Comparison of ENCODE assay signal across 8 cellular contexts in genomic region chr2:46913471-46914381, GRCh38. TPM values are rescaled to one million over a fixed set of nuclear protein-coding genes. Genes with fewer than 3 reads are reported as not detected.
DNase-seq lines count a peak whose midpoint lies in the region; ATAC-seq and TF ChIP-seq lines count a peak whose summit lies in the region.

No MANE protein-coding gene starts in this region.

- no peaks in the 10 kb centered on the region for H3K27me3 Mint-ChIP-seq in CD4-positive, alpha-beta T cell

- no TSS peak for BruUV-seq in mammary epithelial cell (replicated peaks; lab: Mats Ljungman, UMichigan)

- H3K4me3 ChIP-seq in Karpas-422 (ENCODE audit: low read length) (peak overlapping the region; percentile 69), mammary epithelial cell (replicated peaks in 1 of 3; ENCODE audit: insufficient read depth in 1 of 3, low read depth in 2 of 3, low read length in 3 of 3) (peak overlapping the region; percentile 2 to 74 (median 67)), mucosa of descending colon (no peak overlapping the region)

- peaks cover 50% of the 10 kb centered on the region for H3K36me3 Mint-ChIP-seq in CD4-positive, alpha-beta T cell (ENCODE audit: low read depth)

- CTCF ChIA-PET in CD4-positive, alpha-beta T cell (lab: Charles Lee): interaction anchor here (1.0 kb wide), 1 partner anchor 23 kb away, joined by 3 read pairs; no protein-coding TSS in a partner anchor
- CTCF ChIA-PET in mammary epithelial cell (lab: Charles Lee; ENCODE audit: low non-redundant PET): interaction anchor here (0.6 kb wide), 1 partner anchor 761 kb away, joined by 3 read pairs; no protein-coding TSS in a partner anchor

- no peaks in the 10 kb centered on the region for H3K9me3 ChIP-seq in CD4-positive, alpha-beta T cell (ENCODE audit: control insufficient read depth, low read length)
- no peaks in the 10 kb centered on the region for H3K9me3 ChIP-seq in Karpas-422 (ENCODE audit: low read length)
- no peaks in the 10 kb centered on the region for H3K9me3 ChIP-seq in mammary epithelial cell (replicated peaks; ENCODE audit: insufficient read depth, low read length)
- no peaks in the 10 kb centered on the region for H3K9me3 ChIP-seq in mucosa of descending colon

- H3K27me3 ChIP-seq in CD4-positive, alpha-beta T cell (ENCODE audit: control insufficient read depth, insufficient read depth, low read length): no peaks in the 10 kb centered on the region
- H3K27me3 ChIP-seq in Karpas-422 (ENCODE audit: low read length): no peaks in the 10 kb centered on the region
- H3K27me3 ChIP-seq in mammary epithelial cell (ENCODE audit: insufficient read depth, low read length): no peaks in the 10 kb centered on the region

- no peak overlapping the region for H3K27ac ChIP-seq in CD4-positive, alpha-beta T cell (ENCODE audit: low read depth, low read length)
- no peak overlapping the region for H3K27ac ChIP-seq in Karpas-422 (ENCODE audit: low read length)
- H3K27ac ChIP-seq in mammary epithelial cell (ENCODE audit: insufficient read depth, low read depth, low read length): peak overlapping the region; percentile 92

- TF ChIP-seq CTCF in CD4-positive, alpha-beta T cell (IDR thresholded peaks at IDR 0.05): no peak
- TF ChIP-seq CTCF in mammary epithelial cell (conservative IDR thresholded peaks at IDR 0.05 in 1 of 2, IDR thresholded peaks at IDR 0.05 in 1 of 2; ENCODE audit: extremely low read depth in 1 of 2, insufficient read depth in 1 of 2, low read depth in 1 of 2, low read length in 2 of 2) (no peak), mucosa of descending colon (IDR thresholded peaks at IDR 0.05) (no peak)

- intact Hi-C loops in CD4-positive, alpha-beta T cell (cut with DNase I, micrococcal nuclease): loop anchor here in 1 of 2 experiments (10.0 kb wide), 1 partner anchor 1269 kb away; no protein-coding TSS in a partner anchor
- intact Hi-C loops in mammary epithelial cell (cut with micrococcal nuclease): no loop called here
- intact Hi-C loops in mucosa of descending colon (cut with DNase I, micrococcal nuclease): loop anchor here in 1 of 2 donors (10.0 kb wide), 1 partner anchor 411 kb away; no protein-coding TSS in a partner anchor

- peak overlapping the region; percentile 82 for H3K4me3 Mint-ChIP-seq in CD4-positive, alpha-beta T cell

- dilution Hi-C loops in mammary epithelial cell (cut with HindIII; ENCODE audit: low sequenced_read_pairs): no loop called here

- H2AFZ ChIP-seq in Karpas-422 (ENCODE audit: low read length) (no peak overlapping the region), mammary epithelial cell (ENCODE audit: low read depth, low read length) (no peak overlapping the region)

- H3K9ac ChIP-seq in Karpas-422 (ENCODE audit: low read length) (peak overlapping the region; percentile 84), mammary epithelial cell (ENCODE audit: insufficient read depth, low read length) (peak overlapping the region; percentile 97)

- H3K36me3 ChIP-seq in Karpas-422 (ENCODE audit: insufficient read depth, low read length) (peaks cover 14% of the 10 kb centered on the region), mammary epithelial cell (ENCODE audit: insufficient read depth, low read length) (peaks cover 4% of the 10 kb centered on the region), mucosa of descending colon (ENCODE audit: low read depth) (no peaks in the 10 kb centered on the region)

- H3K27ac Mint-ChIP-seq in CD4-positive, alpha-beta T cell: peak overlapping the region; percentile 86

- H3K9me2 ChIP-seq in Karpas-422 (replicated peaks; ENCODE audit: insufficient read depth, low read length): no peaks in the 10 kb centered on the region

- POLR2A ChIA-PET in CD4-positive, alpha-beta T cell (lab: Charles Lee): no interaction called here

- no peaks in the 10 kb centered on the region for H3K9me3 Mint-ChIP-seq in CD4-positive, alpha-beta T cell

- H3K4me2 ChIP-seq in Karpas-422 (ENCODE audit: low read depth, low read length, poor library complexity, severe bottlenecking) (peak overlapping the region; percentile 74), mammary epithelial cell (ENCODE audit: insufficient read depth, low read depth, low read length) (peak overlapping the region; percentile 75)

- H4K20me1 ChIP-seq in Karpas-422 (ENCODE audit: insufficient read depth, low read depth, low read length) (peaks cover 17% of the 10 kb centered on the region), mammary epithelial cell (ENCODE audit: insufficient read depth, low read length) (no peaks in the 10 kb centered on the region)

- in situ Hi-C loops in mammary epithelial cell (cut with MboI; ENCODE audit: low sequenced_read_pairs in 2 of 2): no loop called here

- WGBS in mammary epithelial cell (ENCODE audit: low coverage, missing lambda C conversion rate): 73% methylated on average over 7 of the region's 8 CpGs

- no peak for ATAC-seq in CD4-positive, alpha-beta T cell (ENCODE audit: poor library complexity)
- ATAC-seq in mucosa of descending colon (peak; percentile 50), GM18870 (IDR thresholded peaks at IDR 0.05; ENCODE audit: unreplicated experiment) (no peak)

- H3K4me1 Mint-ChIP-seq in CD4-positive, alpha-beta T cell (ENCODE audit: low read depth): peaks cover 63% of the 10 kb centered on the region

- H3K4me1 ChIP-seq in Karpas-422 (ENCODE audit: low read length): peaks cover 30% of the 10 kb centered on the region
- peaks cover 44% of the 10 kb centered on the region for H3K4me1 ChIP-seq in mammary epithelial cell (ENCODE audit: insufficient read depth, low read length)
- H3K4me1 ChIP-seq in mucosa of descending colon (ENCODE audit: low read depth): peaks cover 28% of the 10 kb centered on the region

- DNase-seq in CD4-positive, alpha-beta T cell: no peak
- DNase-seq in Karpas-422 (no peak), mammary epithelial cell (peak; percentile 82), mucosa of descending colon (no peak), SIG-M5 treated with dmso at 0.1 percent for 504 hours (lab: John Stamatoyannopoulos, UW; ENCODE audit: unreplicated experiment) (no peak), NCI-H69 (lab: John Stamatoyannopoulos, UW) (no peak)
- DNase-seq in stimulated activated CD4-positive, alpha-beta T cell treated with anti-CD3 and anti-CD28 coated beads, Interleukin-12 subunit alpha, Interleukin-12 subunit beta, amount 100 ng/mL, for 4 hours: no peak

- H3K79me2 ChIP-seq in Karpas-422 (ENCODE audit: low read length): peaks cover 48% of the 10 kb centered on the region
- peaks cover 69% of the 10 kb centered on the region for H3K79me2 ChIP-seq in mammary epithelial cell (ENCODE audit: insufficient read depth, low read length)

RNA-seq across cellular contexts. Expression of gene MCFD2, which starts 1.9 kb away (rescaled TPM):
- total RNA-seq in CD4-positive, alpha-beta T cell: 10 to 100 TPM; 29.1 to 29.7 TPM
- 37.8 and 47.6 TPM in 2 replicates for total RNA-seq in Karpas-422 (2014; rRNA removed; shearing (Covaris generic); ENCODE audit: low replicate concordance)
- total RNA-seq in mammary epithelial cell (10 to 100 TPM; 77.7 to 89.2 TPM), mucosa of descending colon (10 to 100 TPM; 34.7 to 77.3 (median 49.5) TPM)
- 66.6 TPM for polyA plus RNA-seq in mammary epithelial cell
- 48.8 TPM for polyA minus RNA-seq in mammary epithelial cell

RNA-seq across cellular contexts. Expression of gene TTC7A, which starts 27.3 kb away (rescaled TPM):
- total RNA-seq in CD4-positive, alpha-beta T cell: 10 to 100 TPM; 40.3 to 40.6 TPM
- 53.7 and 54.6 TPM in 2 replicates for total RNA-seq in Karpas-422 (2014; rRNA removed; shearing (Covaris generic); ENCODE audit: low replicate concordance)
- 10 to 100 TPM; 26.3 to 32.5 TPM for total RNA-seq in mammary epithelial cell
- polyA plus RNA-seq in mammary epithelial cell: 22.8 TPM
- polyA minus RNA-seq in mammary epithelial cell: 72.9 TPM
- total RNA-seq in mucosa of descending colon: 10 to 100 TPM; 26.4 to 36.3 (median 34.5) TPM
